31 cellular contexts compared by ENCODE assay signal in genomic region chr3:52805270-52806039, GRCh38. TPM values are rescaled to one million over a fixed set of nuclear protein-coding genes. Genes with fewer than 3 reads are reported as not detected.
"Had no signal": no experiment of that assay in that cellular context is flagged by ENCODE, and none has a peak within 500 bp of the region (broad histone marks: within the 10 kb centered on the region; RNA-seq: fewer than 3 reads in every experiment).

No MANE protein-coding gene starts in this region.

- H3K9ac ChIP-seq: parathyroid adenoma had no signal

- H3K27ac ChIP-seq: gastrocnemius medialis, hepatocyte, parathyroid adenoma, psoas muscle, sigmoid colon, stomach, thyroid gland, upper lobe of left lung had no signal

- H3K4me3 Mint-ChIP-seq: activated CD4-positive, alpha-beta memory T cell treated with anti-CD3 and anti-CD28 coated beads, Interleukin-2, amount 10 ng/mL, durations not matched to agents 7 days and 5 days; activated CD4-positive, alpha-beta T cell treated with anti-CD3 and anti-CD28 coated beads, Interleukin-2, amount 10 ng/mL, durations not matched to agents 7 days and 5 days; activated T-cell treated with anti-CD3 and anti-CD28 coated beads, Interleukin-2, amount 50 U/mL, for 24 hours; nephron; stimulated activated naive B cell treated with anti-CD40 and anti-IgM and Interleukin-4, amounts not matched to agents 10 μg/mL and 1 μg/mL and 100 μg/mL, for 72 hours; T-helper 17 cell had no signal

- H3K9me3 ChIP-seq: gastrocnemius medialis, mucosa of descending colon, psoas muscle, sigmoid colon, stomach, thyroid gland, upper lobe of left lung had no signal

- ATAC-seq: gastrocnemius medialis; left cardiac atrium; left ventricle myocardium superior; mucosa of descending colon; psoas muscle; stimulated activated naive B cell treated with anti-CD40 and anti-IgM and Interleukin-4, amounts not matched to agents 10 μg/mL and 1 μg/mL and 100 μg/mL, for 72 hours; T-helper 17 cell had no signal

- H3K4me1 ChIP-seq: gastrocnemius medialis, parathyroid adenoma, psoas muscle, sigmoid colon, stomach, thyroid gland, upper lobe of left lung had no signal

- H3K4me1 Mint-ChIP-seq: activated CD4-positive, alpha-beta memory T cell treated with anti-CD3 and anti-CD28 coated beads, Interleukin-2, amount 10 ng/mL, durations not matched to agents 7 days and 5 days had no signal

- H2AFZ ChIP-seq: hepatocyte, parathyroid adenoma had no signal

- H3K36me3 Mint-ChIP-seq: stimulated activated naive B cell treated with anti-CD40 and anti-IgM and Interleukin-4, amounts not matched to agents 10 μg/mL and 1 μg/mL and 100 μg/mL, for 72 hours had no signal

- H3K4me2 ChIP-seq: hepatocyte, smooth muscle cell had no signal

- H3K36me3 ChIP-seq: gastrocnemius medialis, sigmoid colon, stomach, thyroid gland, upper lobe of left lung had no signal

- H3K9me3 Mint-ChIP-seq: activated CD4-positive, alpha-beta memory T cell treated with anti-CD3 and anti-CD28 coated beads, Interleukin-2, amount 10 ng/mL, durations not matched to agents 7 days and 5 days; activated CD4-positive, alpha-beta T cell treated with anti-CD3 and anti-CD28 coated beads, Interleukin-2, amount 10 ng/mL, durations not matched to agents 7 days and 5 days; activated T-cell treated with anti-CD3 and anti-CD28 coated beads, Interleukin-2, amount 50 U/mL, for 24 hours; nephron; stimulated activated naive B cell treated with anti-CD40 and anti-IgM and Interleukin-4, amounts not matched to agents 10 μg/mL and 1 μg/mL and 100 μg/mL, for 72 hours had no signal

- H3K27me3 ChIP-seq: gastrocnemius medialis, hepatocyte, thyroid gland, upper lobe of left lung had no signal

- H3K4me3 ChIP-seq: gastrocnemius medialis, hepatocyte, mucosa of descending colon, psoas muscle, sigmoid colon, smooth muscle cell, stomach, thyroid gland, upper lobe of left lung had no signal

- DNase-seq: activated CD4-positive, alpha-beta memory T cell treated with anti-CD3 and anti-CD28 coated beads, Interleukin-2, amount 10 ng/mL, durations not matched to agents 7 days and 5 days; activated CD4-positive, alpha-beta T cell treated with anti-CD3 and anti-CD28 coated beads, Interleukin-2, amount 10 ng/mL, durations not matched to agents 7 days and 5 days; activated CD4-positive, CD25-positive, alpha-beta regulatory T cell treated with anti-CD3 and anti-CD28 coated beads, Interleukin-2, amount 50 U/mL, for 72 hours; activated CD8-positive, alpha-beta memory T cell treated with anti-CD3 and anti-CD28 coated beads, Interleukin-2, amount 50 U/mL, for 48 hours; activated gamma-delta T cell treated with Interleukin-2 at 50 U/mL for 16 hours; activated naive CD4-positive, alpha-beta T cell treated with anti-CD3 and anti-CD28 coated beads, Interleukin-2, amount 50 U/mL, for 16 hours; activated T-cell treated with anti-CD3 and anti-CD28 coated beads, Interleukin-2, amount 50 U/mL, for 24 hours; amniotic stem cell; caudate nucleus; gastrocnemius medialis; left cardiac atrium; left ventricle myocardium superior; mucosa of descending colon; occipital lobe; psoas muscle; sigmoid colon; stimulated activated CD4-positive, alpha-beta T cell treated with anti-CD3 and anti-CD28 coated beads, Interleukin-2, amount 100 ng/mL, for 24 hours; stimulated activated naive B cell treated with anti-CD40 and anti-IgM and Interleukin-4, amounts not matched to agents 10 μg/mL and 1 μg/mL and 100 μg/mL, for 72 hours; stomach; T-helper 17 cell; T1000; thyroid gland; upper lobe of left lung had no signal

- H3K27me3 Mint-ChIP-seq: activated CD4-positive, alpha-beta T cell treated with anti-CD3 and anti-CD28 coated beads, Interleukin-2, amount 10 ng/mL, durations not matched to agents 7 days and 5 days; activated T-cell treated with anti-CD3 and anti-CD28 coated beads, Interleukin-2, amount 50 U/mL, for 24 hours; T-helper 17 cell had no signal

- H3K27ac Mint-ChIP-seq: activated CD4-positive, alpha-beta memory T cell treated with anti-CD3 and anti-CD28 coated beads, Interleukin-2, amount 10 ng/mL, durations not matched to agents 7 days and 5 days; activated CD4-positive, alpha-beta T cell treated with anti-CD3 and anti-CD28 coated beads, Interleukin-2, amount 10 ng/mL, durations not matched to agents 7 days and 5 days; activated T-cell treated with anti-CD3 and anti-CD28 coated beads, Interleukin-2, amount 50 U/mL, for 24 hours; nephron; stimulated activated naive B cell treated with anti-CD40 and anti-IgM and Interleukin-4, amounts not matched to agents 10 μg/mL and 1 μg/mL and 100 μg/mL, for 72 hours; T-helper 17 cell had no signal

RNA-seq across cellular contexts. Expression of gene ITIH3, which starts 10.9 kb away (rescaled TPM):
- total RNA-seq: activated CD4-positive, alpha-beta memory T cell treated with anti-CD3 and anti-CD28 coated beads, Interleukin-2, amount 10 ng/mL, durations not matched to agents 7 days and 5 days; activated CD4-positive, alpha-beta T cell treated with anti-CD3 and anti-CD28 coated beads, Interleukin-2, amount 10 ng/mL, durations not matched to agents 7 days and 5 days; left ventricle myocardium superior; myocyte; smooth muscle cell; T-helper 17 cell had no signal
- polyA plus RNA-seq: keratinocyte, smooth muscle cell had no signal

RNA-seq across cellular contexts. Expression of gene ITIH1, which starts 28.1 kb away (rescaled TPM):
- total RNA-seq: activated CD4-positive, alpha-beta memory T cell treated with anti-CD3 and anti-CD28 coated beads, Interleukin-2, amount 10 ng/mL, durations not matched to agents 7 days and 5 days; activated CD4-positive, alpha-beta T cell treated with anti-CD3 and anti-CD28 coated beads, Interleukin-2, amount 10 ng/mL, durations not matched to agents 7 days and 5 days; left cardiac atrium; left ventricle myocardium superior; lung microvascular endothelial cell; mesenteric fat pad; mucosa of descending colon; myocyte; psoas muscle; sigmoid colon; smooth muscle cell; stomach; T-helper 17 cell; thyroid gland had no signal
- polyA plus RNA-seq: keratinocyte, smooth muscle cell had no signal

RNA-seq across cellular contexts. Expression of gene MUSTN1, which starts 29.4 kb away (rescaled TPM):
- total RNA-seq: occipital lobe had no signal
- polyA plus RNA-seq: keratinocyte had no signal
